ENCODE assay signal across 30 cellular contexts in the genomic region with DNA sequence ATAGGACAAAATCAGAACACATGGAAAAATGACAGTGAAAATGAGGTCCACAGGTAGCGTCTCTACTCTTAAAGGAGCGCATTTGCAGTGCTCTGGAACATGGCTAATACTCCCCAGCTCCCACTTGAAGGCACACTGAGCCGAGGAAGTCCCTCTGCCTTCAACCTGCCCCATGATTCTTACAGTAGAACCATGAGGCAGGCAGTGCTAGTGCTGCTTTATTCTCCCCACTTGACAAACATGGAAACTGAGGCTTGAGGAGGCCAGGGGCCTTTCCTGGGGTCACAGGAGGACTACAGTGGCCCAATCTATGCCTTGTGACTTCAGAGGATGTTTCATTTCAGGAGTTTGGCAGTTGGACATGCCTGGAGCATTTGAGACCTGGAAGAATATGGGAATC.
A peak's percentile ranks its signal among the peaks of the same experiment; 100 is the strongest.
DNase-seq lines count a peak whose midpoint lies in the region; ATAC-seq and TF ChIP-seq lines count a peak whose summit lies in the region.
"Had no signal": no experiment of that assay in that cellular context is flagged by ENCODE, and none has a peak within 500 bp of the region (broad histone marks: within the 10 kb centered on the region; RNA-seq: fewer than 3 reads in every experiment).

No MANE protein-coding gene starts in this region.

- no peak for DNase-seq in activated T-cell treated with anti-CD3 and anti-CD28 coated beads, Interleukin-2, amount 50 U/mL, for 72 hours
- DNase-seq in activated T-cell treated with anti-CD3 and anti-CD28 coated beads, Interleukin-2, amount 50 U/mL, for 1 hour: no peak
- no peak for DNase-seq in RWPE1 (ENCODE audit: low spot score)
- no peak for DNase-seq in upper lobe of left lung
- DNase-seq in activated effector memory CD4-positive, alpha-beta T cell treated with anti-CD3 and anti-CD28 coated beads, Interleukin-2, amount 50 U/mL, for 16 hours: no peak
- DNase-seq in T1000 (lab: John Stamatoyannopoulos, UW): no peak
- DNase-seq in anterior cingulate cortex (lab: John Stamatoyannopoulos, UW): no peak
- DNase-seq: ACHN; activated CD8-positive, alpha-beta T cell treated with anti-CD3 and anti-CD28 coated beads, Interleukin-2, amount 10 ng/mL, durations not matched to agents 7 days and 5 days; activated T-cell treated with anti-CD3 and anti-CD28 coated beads for 4 hours; BE2C; central memory CD4-positive, alpha-beta T cell; erythroblast; MM.1S; NCI-H1417 treated with DMSO at 0.1 percent for 48 hours; NCI-H2081; NCI-H524 treated with DMSO at 0.1 percent for 48 hours; PC-3; SHP77; stimulated activated CD4-positive, alpha-beta T cell treated with anti-CD3 and anti-CD28 coated beads, Interleukin-15, amount 100 ng/mL, for 24 hours; transverse colon had no signal

- no peak for TF ChIP-seq EP300 in upper lobe of left lung (IDR thresholded peaks at IDR 0.05)

- no peak for TF ChIP-seq CTCF in RWPE1 (conservative IDR thresholded peaks at IDR 0.05; ENCODE audit: low read depth)
- TF ChIP-seq CTCF in upper lobe of left lung (IDR thresholded peaks at IDR 0.05): no peak

- H3K27me3 ChIP-seq in upper lobe of left lung: no peaks in the 10 kb centered on the region
- H3K27me3 ChIP-seq: BE2C, transverse colon had no signal

- POLR2A ChIA-PET in RWPE1 (lab: Yijun Ruan, JAX; ENCODE audit: low non-redundant PET): no interaction called here

- no peak for ATAC-seq in activated T-cell treated with anti-CD3 and anti-CD28 coated beads, Interleukin-2, amount 50 U/mL, for 72 hours (replicated peaks in 1 of 2)
- peak; percentile 2 for ATAC-seq in GM21786 (IDR thresholded peaks at IDR 0.05; ENCODE audit: unreplicated experiment)
- no peak for ATAC-seq in upper lobe of left lung (ENCODE audit: low FRiP score in 2 of 2)
- ATAC-seq: activated CD8-positive, alpha-beta T cell treated with anti-CD3 and anti-CD28 coated beads, Interleukin-2, amount 10 ng/mL, durations not matched to agents 7 days and 5 days; left lobe of liver; PC-3; WTC11 had no signal

- H3K36me3 ChIP-seq in upper lobe of left lung: no peaks in the 10 kb centered on the region
- H3K36me3 ChIP-seq: BE2C, transverse colon had no signal

- 89 to 92% methylated on average over 3 of the region's 3 CpGs for WGBS in upper lobe of left lung, 2 donors

- H3K4me3 ChIP-seq in upper lobe of left lung: no peak overlapping the region
- H3K4me3 ChIP-seq: transverse colon had no signal

- peaks cover 0 to 2% of the 10 kb centered on the region in 2 donors for H3K9me3 Mint-ChIP-seq in activated T-cell treated with anti-CD3 and anti-CD28 coated beads, Interleukin-2, amount 50 U/mL, for 72 hours
- H3K9me3 Mint-ChIP-seq: dendritic cell treated with granulocyte-macrophage colony-stimulating factor and Interleukin-4, amounts not matched to agents 40 ng/mL and 50 ng/mL, for 4 days; memory B cell; nephron; stimulated activated effector memory CD8-positive, alpha-beta T cell treated with anti-CD3 and anti-CD28 coated beads, Interleukin-12 subunit alpha, Interleukin-12 subunit beta, amount 100 ng/mL, for 72 hours; WTC11 had no signal

- H3K9me3 ChIP-seq in upper lobe of left lung: no peaks in the 10 kb centered on the region
- H3K9me3 ChIP-seq: transverse colon had no signal

- H3K4me1 Mint-ChIP-seq in activated T-cell treated with anti-CD3 and anti-CD28 coated beads, Interleukin-2, amount 50 U/mL, for 72 hours (ENCODE audit: low read depth): peaks cover 36% of the 10 kb centered on the region
- H3K4me1 Mint-ChIP-seq: memory B cell, WTC11 had no signal

- H3K36me3 Mint-ChIP-seq in activated T-cell treated with anti-CD3 and anti-CD28 coated beads, Interleukin-2, amount 50 U/mL, for 72 hours (ENCODE audit: insufficient read depth in 2 of 2): no peaks in the 10 kb centered on the region
- H3K36me3 Mint-ChIP-seq: memory B cell; stimulated activated effector memory CD8-positive, alpha-beta T cell treated with anti-CD3 and anti-CD28 coated beads, Interleukin-12 subunit alpha, Interleukin-12 subunit beta, amount 100 ng/mL, for 72 hours; WTC11 had no signal

- H3K27ac ChIP-seq in RWPE1: peak overlapping the region; percentile 52
- H3K27ac ChIP-seq in upper lobe of left lung: no peak overlapping the region
- H3K27ac ChIP-seq: HL-60, KMS-11, transverse colon had no signal

- H3K27ac Mint-ChIP-seq in activated T-cell treated with anti-CD3 and anti-CD28 coated beads, Interleukin-2, amount 50 U/mL, for 72 hours: no peak overlapping the region
- H3K27ac Mint-ChIP-seq: activated CD8-positive, alpha-beta T cell treated with anti-CD3 and anti-CD28 coated beads, Interleukin-2, amount 10 ng/mL, durations not matched to agents 7 days and 5 days; dendritic cell treated with granulocyte-macrophage colony-stimulating factor and Interleukin-4, amounts not matched to agents 40 ng/mL and 50 ng/mL, for 4 days; memory B cell; nephron; stimulated activated effector memory CD8-positive, alpha-beta T cell treated with anti-CD3 and anti-CD28 coated beads, Interleukin-12 subunit alpha, Interleukin-12 subunit beta, amount 100 ng/mL, for 72 hours; WTC11 had no signal

- peaks cover 12% of the 10 kb centered on the region for H3K27me3 Mint-ChIP-seq in activated T-cell treated with anti-CD3 and anti-CD28 coated beads, Interleukin-2, amount 50 U/mL, for 72 hours (ENCODE audit: low read depth)
- H3K27me3 Mint-ChIP-seq: dendritic cell treated with granulocyte-macrophage colony-stimulating factor and Interleukin-4, amounts not matched to agents 40 ng/mL and 50 ng/mL, for 4 days had no signal

- peak overlapping the region; percentile 61 to 83 for H3K4me3 Mint-ChIP-seq in activated T-cell treated with anti-CD3 and anti-CD28 coated beads, Interleukin-2, amount 50 U/mL, for 72 hours
- H3K4me3 Mint-ChIP-seq: activated CD8-positive, alpha-beta T cell treated with anti-CD3 and anti-CD28 coated beads, Interleukin-2, amount 10 ng/mL, durations not matched to agents 7 days and 5 days; dendritic cell treated with granulocyte-macrophage colony-stimulating factor and Interleukin-4, amounts not matched to agents 40 ng/mL and 50 ng/mL, for 4 days; memory B cell; nephron; stimulated activated effector memory CD8-positive, alpha-beta T cell treated with anti-CD3 and anti-CD28 coated beads, Interleukin-12 subunit alpha, Interleukin-12 subunit beta, amount 100 ng/mL, for 72 hours; WTC11 had no signal

- TF ChIP-seq POLR2A in upper lobe of left lung (IDR thresholded peaks at IDR 0.05): no peak

- CTCF ChIA-PET in RWPE1 (lab: Yijun Ruan, JAX): no interaction called here

- H3K4me1 ChIP-seq in upper lobe of left lung: no peaks in the 10 kb centered on the region
- H3K4me1 ChIP-seq: BE2C had no signal
